24 cellular contexts compared by ENCODE assay signal in the genomic region with DNA sequence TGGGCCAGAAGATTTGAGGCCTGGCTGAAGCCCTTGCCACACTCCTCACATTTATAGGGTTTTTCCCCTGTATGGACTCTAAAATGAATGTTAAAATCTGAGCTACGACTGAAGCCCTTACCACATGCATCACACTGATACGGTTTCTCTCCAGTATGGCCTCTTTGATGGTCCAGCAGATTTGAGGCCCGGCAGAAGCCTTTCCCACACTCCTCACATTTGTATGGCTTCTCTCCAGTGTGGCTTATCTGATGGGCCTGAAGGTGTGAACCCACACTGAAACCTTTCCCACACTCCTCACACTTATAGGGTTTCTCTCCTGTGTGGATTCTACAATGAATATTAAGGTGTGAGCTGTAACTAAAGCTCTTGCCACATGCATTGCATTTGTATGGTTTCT. TPM values are rescaled to one million over a fixed set of nuclear protein-coding genes. Genes with fewer than 3 reads are reported as not detected.
DNase-seq lines count a peak whose midpoint lies in the region; ATAC-seq and TF ChIP-seq lines count a peak whose summit lies in the region.
"Had no signal": no experiment of that assay in that cellular context is flagged by ENCODE, and none has a peak within 500 bp of the region (broad histone marks: within the 10 kb centered on the region; RNA-seq: fewer than 3 reads in every experiment).

No MANE protein-coding gene starts in this region.

- H3K27me3 Mint-ChIP-seq in endodermal cell (ENCODE audit: insufficient read depth), result peaks cover 2% of the 10 kb centered on the region
- peaks cover 1% of the 10 kb centered on the region; the same call in 1 of the 2 replicates for H3K27me3 Mint-ChIP-seq in HFFc6 (ENCODE audit: insufficient read depth)
- H3K27me3 Mint-ChIP-seq: B cell; CD4-positive, alpha-beta T cell had no signal

- TF ChIP-seq CTCF in HEK293 (tag by site-specific recombination; IDR thresholded peaks at IDR 0.05) (no peak), endodermal cell (conservative IDR thresholded peaks at IDR 0.05) (no peak), HFFc6 (IDR thresholded peaks at IDR 0.05) (no peak)

- DNase-seq in endodermal cell (no peak), HFFc6 (no peak), ACHN (no peak), SW480 (ENCODE audit: low spot score) (no peak)
- DNase-seq: Caco-2; CD4-positive, alpha-beta T cell; DMS153; GOT3; HCEC 1CT; MM.1S; NCI-H1048; NCI-H1417 treated with DMSO at 0.1 percent for 48 hours; NCI-H187; NCI-H446 treated with DMSO at 0.1 percent for 48 hours; NCI-H526 treated with DMSO at 0.1 percent for 48 hours; OCI-M1; Right ventricle myocardium superior had no signal

- CTCF ChIA-PET in HEK293 (lab: Yijun Ruan, JAX), result interaction anchor here (0.6 to 1.0 kb wide), 2 partner anchors 22 to 57 kb away, joined by 3 read pairs; a partner anchor contains a TSS

- H3K4me3 ChIP-seq in BLaER1, result peak overlapping the region; percentile 43
- no peak overlapping the region for H3K4me3 ChIP-seq in HEK293 (ENCODE audit: low read depth, low read length)
- H3K4me3 ChIP-seq in endodermal cell (ENCODE audit: low read length), result peak overlapping the region; percentile 67
- H3K4me3 ChIP-seq in muscle layer of duodenum (ENCODE audit: low read depth in 1 of 2, low read length in 2 of 2), result peak overlapping the region; percentile 17 to 61

- H3K36me3 Mint-ChIP-seq in endodermal cell (ENCODE audit: low read depth), result peaks cover 77% of the 10 kb centered on the region
- H3K36me3 Mint-ChIP-seq in HFFc6 (ENCODE audit: low read depth), result peaks cover 78% of the 10 kb centered on the region

- in situ Hi-C loops in ACHN (cut with HindIII; ENCODE audit: low pct_ligation_motif_present, low pct_unique_long_range_greater_than_20kb, low sequenced_read_pairs), result no loop called here

- H3K27ac Mint-ChIP-seq in endodermal cell (no peak overlapping the region), HFFc6 (no peak overlapping the region)
- H3K27ac Mint-ChIP-seq: B cell; CD4-positive, alpha-beta T cell had no signal

- H3K4me2 ChIP-seq in BLaER1, result no peak overlapping the region

- ATAC-seq in GM18519 (IDR thresholded peaks at IDR 0.05; ENCODE audit: low FRiP score, unreplicated experiment), result no peak

- no peaks in the 10 kb centered on the region for H4K20me1 ChIP-seq in BLaER1

- H3K36me3 ChIP-seq in BLaER1 (peaks cover 81% of the 10 kb centered on the region), HEK293 (ENCODE audit: control insufficient read depth in 2 of 2, insufficient read depth in 1 of 2, low read length in 2 of 2) (peaks cover 61 to 85% of the 10 kb centered on the region in 2 experiments), endodermal cell (ENCODE audit: control insufficient read depth, insufficient read depth, low read length) (peaks cover 73% of the 10 kb centered on the region), muscle layer of duodenum (ENCODE audit: control insufficient read depth in 1 of 2, insufficient read depth in 2 of 2, low read length in 2 of 2) (peaks cover 51 to 66% of the 10 kb centered on the region in 2 donors)

- H3K9me3 ChIP-seq in BLaER1 (peaks cover 93% of the 10 kb centered on the region), HEK293 (ENCODE audit: control insufficient read depth, insufficient read depth, low read depth, low read length) (peaks cover 69% of the 10 kb centered on the region), endodermal cell (ENCODE audit: control insufficient read depth, low read length) (peaks cover 76% of the 10 kb centered on the region), muscle layer of duodenum (ENCODE audit: control insufficient read depth in 1 of 2, low read length in 2 of 2) (peaks cover 86 to 96% of the 10 kb centered on the region in 2 donors)

- H3K4me1 ChIP-seq in BLaER1, result no peaks in the 10 kb centered on the region
- no peaks in the 10 kb centered on the region for H3K4me1 ChIP-seq in HEK293 (ENCODE audit: control insufficient read depth, insufficient read depth, low read length)
- H3K4me1 ChIP-seq in endodermal cell (ENCODE audit: control insufficient read depth, insufficient read depth, low read length), result no peaks in the 10 kb centered on the region
- H3K4me1 ChIP-seq in muscle layer of duodenum (ENCODE audit: control insufficient read depth in 1 of 2, insufficient read depth in 2 of 2, low read length in 2 of 2), result no peaks in the 10 kb centered on the region
- H3K4me1 ChIP-seq: Caco-2 had no signal

- H3K27me3 ChIP-seq in BLaER1 (no peaks in the 10 kb centered on the region), endodermal cell (ENCODE audit: control insufficient read depth, insufficient read depth, low read length, poor library complexity, severe bottlenecking) (no peaks in the 10 kb centered on the region), muscle layer of duodenum (ENCODE audit: low read depth, low read length) (no peaks in the 10 kb centered on the region)

- no peak overlapping the region for H3K27ac ChIP-seq in BLaER1
- H3K27ac ChIP-seq in HEK293 (ENCODE audit: extremely low read depth, low read depth, low read length), result no peak overlapping the region
- no peak overlapping the region for H3K27ac ChIP-seq in endodermal cell (ENCODE audit: low read depth, low read length)
- H3K27ac ChIP-seq in muscle layer of duodenum (ENCODE audit: low read length), result no peak overlapping the region

- H3K4me1 Mint-ChIP-seq in endodermal cell (no peaks in the 10 kb centered on the region), HFFc6 (ENCODE audit: low read depth) (no peaks in the 10 kb centered on the region)
- H3K4me1 Mint-ChIP-seq: B cell had no signal

- H3K9ac ChIP-seq in BLaER1 (no peak overlapping the region), endodermal cell (ENCODE audit: extremely low read depth, low read length, poor library complexity, severe bottlenecking) (no peak overlapping the region)

- H3K4me3 Mint-ChIP-seq in endodermal cell (no peak overlapping the region), HFFc6 (no peak overlapping the region)
- H3K4me3 Mint-ChIP-seq: B cell; CD4-positive, alpha-beta T cell had no signal

- POLR2A ChIA-PET in HEK293 (lab: Yijun Ruan, JAX), result interaction anchor here (2.0 to 3.2 kb wide), 2 partner anchors 12 to 21 kb away, joined by 6 to 10 read pairs; a partner anchor contains a TSS

- H3K9me3 Mint-ChIP-seq in endodermal cell (peaks cover 81% of the 10 kb centered on the region), HFFc6 (peaks cover 63% of the 10 kb centered on the region)

- 75 to 81% methylated on average over 3 of the region's 3 CpGs for WGBS in endodermal cell (ENCODE audit: insufficient coverage in 1 of 2, insufficient read length in 1 of 2), 2 experiments

TF ChIP-seq in HEK293, 187 proteins besides CTCF, POLR2A, EP300 and RAD21 (continues in another document):
- TF ChIP-seq, protein P1, sequence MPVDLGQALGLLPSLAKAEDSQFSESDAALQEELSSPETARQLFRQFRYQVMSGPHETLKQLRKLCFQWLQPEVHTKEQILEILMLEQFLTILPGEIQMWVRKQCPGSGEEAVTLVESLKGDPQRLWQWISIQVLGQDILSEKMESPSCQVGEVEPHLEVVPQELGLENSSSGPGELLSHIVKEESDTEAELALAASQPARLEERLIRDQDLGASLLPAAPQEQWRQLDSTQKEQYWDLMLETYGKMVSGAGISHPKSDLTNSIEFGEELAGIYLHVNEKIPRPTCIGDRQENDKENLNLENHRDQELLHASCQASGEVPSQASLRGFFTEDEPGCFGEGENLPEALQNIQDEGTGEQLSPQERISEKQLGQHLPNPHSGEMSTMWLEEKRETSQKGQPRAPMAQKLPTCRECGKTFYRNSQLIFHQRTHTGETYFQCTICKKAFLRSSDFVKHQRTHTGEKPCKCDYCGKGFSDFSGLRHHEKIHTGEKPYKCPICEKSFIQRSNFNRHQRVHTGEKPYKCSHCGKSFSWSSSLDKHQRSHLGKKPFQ (tag by site-specific recombination; IDR thresholded peaks at IDR 0.05), result peak; percentile 88
- TF ChIP-seq, protein P2, sequence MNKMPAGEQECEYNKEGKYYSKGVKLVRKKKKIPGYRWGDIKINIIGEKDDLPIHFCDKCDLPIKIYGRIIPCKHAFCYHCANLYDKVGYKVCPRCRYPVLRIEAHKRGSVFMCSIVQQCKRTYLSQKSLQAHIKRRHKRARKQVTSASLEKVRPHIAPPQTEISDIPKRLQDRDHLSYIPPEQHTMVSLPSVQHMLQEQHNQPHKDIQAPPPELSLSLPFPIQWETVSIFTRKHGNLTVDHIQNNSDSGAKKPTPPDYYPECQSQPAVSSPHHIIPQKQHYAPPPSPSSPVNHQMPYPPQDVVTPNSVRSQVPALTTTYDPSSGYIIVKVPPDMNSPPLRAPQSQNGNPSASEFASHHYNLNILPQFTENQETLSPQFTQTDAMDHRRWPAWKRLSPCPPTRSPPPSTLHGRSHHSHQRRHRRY (tag by site-specific recombination; IDR thresholded peaks at IDR 0.05), result no peak
- TF ChIP-seq ZNF394 (tag by site-specific recombination; IDR thresholded peaks at IDR 0.05; ENCODE audit: borderline replicate concordance), result no peak
- no peak for TF ChIP-seq ZNF274 (IDR thresholded peaks at IDR 0.05; ENCODE audit: low read length)
- 0 out of 2 replicates have a peak, but pooled peaks have one; percentile 47 for TF ChIP-seq ZNF274 (tag by site-specific recombination; IDR thresholded peaks at IDR 0.05; ENCODE audit: borderline replicate concordance)
- no peak for TF ChIP-seq ZNF121 (tag by site-specific recombination; IDR thresholded peaks at IDR 0.05)

RNA-seq across cellular contexts. Expression of a gene that starts 21.0 kb away (rescaled TPM):
- total RNA-seq in endodermal cell, result 10 to 100 TPM; 18.6 to 19.4 TPM
- polyA plus RNA-seq in endodermal cell (2013, experiment 1 of 2), result 16.2 TPM
- polyA plus RNA-seq in endodermal cell (2013, experiment 2 of 2), result 11.5 TPM
- 10 to 100 TPM in 3 of 6 experiments, 1 to 10 TPM in 3; 8.4 to 12.3 (median 10.2) TPM for total RNA-seq in HFFc6 (2021; fragmentation: NEBNext Ultra II Directional; extraction: Animal tissue kit (Norgen Biotek cat#: 25700))

RNA-seq across cellular contexts. Expression of a gene that starts 30.3 kb away (rescaled TPM):
- 1 to 10 TPM; 4.0 to 6.6 TPM for total RNA-seq in endodermal cell
- 7.5 TPM for polyA plus RNA-seq in endodermal cell (2013, experiment 1 of 2)
- polyA plus RNA-seq in endodermal cell (2013, experiment 2 of 2), result 5.1 TPM
- total RNA-seq in HFFc6 (2021; fragmentation: NEBNext Ultra II Directional; extraction: Animal tissue kit (Norgen Biotek cat#: 25700)), result 1 to 10 TPM; 2.6 to 3.6 (median 3.2) TPM
- total RNA-seq: G401, SK-MEL-5 had no signal

RNA-seq across cellular contexts. Expression of a gene that starts 37.0 kb away (rescaled TPM):
- 10 to 100 TPM; 11.5 to 11.8 TPM for total RNA-seq in endodermal cell
- polyA plus RNA-seq in endodermal cell (2013, experiment 1 of 2), result 4.7 TPM
- polyA plus RNA-seq in endodermal cell (2013, experiment 2 of 2), result 5.0 TPM
- 1 to 10 TPM; 3.6 to 4.3 (median 4.1) TPM for total RNA-seq in HFFc6 (2021; fragmentation: NEBNext Ultra II Directional; extraction: Animal tissue kit (Norgen Biotek cat#: 25700))
